In genomic region chr7:43764807-43765491, GRCh38 we compare ENCODE assay signal across 10 cellular contexts. TPM values are rescaled to one million over a fixed set of nuclear protein-coding genes. Genes with fewer than 3 reads are reported as not detected.
A peak's percentile ranks its signal among the peaks of the same experiment; 100 is the strongest.
DNase-seq lines count a peak whose midpoint lies in the region; ATAC-seq, FAIRE-seq and TF ChIP-seq lines count a peak whose summit lies in the region.
"Had no signal": no experiment of that assay in that cellular context is flagged by ENCODE, and none has a peak within 500 bp of the region (broad histone marks: within the 10 kb centered on the region; RNA-seq: fewer than 3 reads in every experiment).

No MANE protein-coding gene starts in this region.

- no peak overlapping the region for H3K27ac Mint-ChIP-seq in activated T-helper 17 cell treated with anti-CD3 and anti-CD28 coated beads, Interleukin-2, amount 50 U/mL, for 72 hours

- peak; percentile 28 for DNase-seq in NK-92 treated with Interleukin-12 subunit alpha and Interleukin-12 subunit beta, amount 100 ng/mL, for 24 hours (lab: John Stamatoyannopoulos, UW)
- no peak for DNase-seq in NK-92 (lab: John Stamatoyannopoulos, UW; ENCODE audit: unreplicated experiment)
- no peak for DNase-seq in kidney
- no peak for DNase-seq in thoracic aorta (ENCODE audit: low spot score)
- DNase-seq in COR-L47 (lab: John Stamatoyannopoulos, UW) = no peak
- no peak for DNase-seq in NCI-H1092 (lab: John Stamatoyannopoulos, UW)
- DNase-seq: 8988T, left colon had no signal

- H3K4me3 ChIP-seq in kidney (ENCODE audit: low read length in 2 of 2) (peak overlapping the region in 1 of 2 donors; percentile 7), thoracic aorta (peak overlapping the region; percentile 44)

- intact Hi-C loops in kidney (cut with DNase I) = no loop called here

- ATAC-seq in activated T-helper 17 cell treated with anti-CD3 and anti-CD28 coated beads, Interleukin-2, amount 50 U/mL, for 72 hours (replicated peaks) = no peak
- ATAC-seq in thoracic aorta (ENCODE audit: insufficient number of reproducible peaks, low FRiP score, low read depth) = no peak
- no peak for ATAC-seq in GM18909 (IDR thresholded peaks at IDR 0.05; ENCODE audit: poor library complexity, unreplicated experiment)
- ATAC-seq: left colon had no signal

- H3K4me1 ChIP-seq in kidney (ENCODE audit: control insufficient read depth in 1 of 2, insufficient read depth in 1 of 2, low read depth in 1 of 2, low read length in 2 of 2) = peaks cover 5 to 8% of the 10 kb centered on the region in 2 donors
- H3K4me1 ChIP-seq in thoracic aorta (ENCODE audit: control insufficient read depth in 1 of 2, low read depth in 2 of 2) = peaks cover 24 to 27% of the 10 kb centered on the region in 2 donors

- H3K9me3 Mint-ChIP-seq in activated T-helper 17 cell treated with anti-CD3 and anti-CD28 coated beads, Interleukin-2, amount 50 U/mL, for 72 hours = no peaks in the 10 kb centered on the region

- H3K9me3 ChIP-seq in kidney (ENCODE audit: control insufficient read depth in 1 of 2, low read length in 2 of 2) (no peaks in the 10 kb centered on the region), thoracic aorta (no peaks in the 10 kb centered on the region)

- peaks cover 14% of the 10 kb centered on the region for H3K4me1 Mint-ChIP-seq in activated T-helper 17 cell treated with anti-CD3 and anti-CD28 coated beads, Interleukin-2, amount 50 U/mL, for 72 hours

- FAIRE-seq in kidney (lab: Jason Lieb, UNC) = no peak

- peak overlapping the region; percentile 66 for H3K4me3 Mint-ChIP-seq in activated T-helper 17 cell treated with anti-CD3 and anti-CD28 coated beads, Interleukin-2, amount 50 U/mL, for 72 hours

- no peak for TF ChIP-seq CTCF in kidney (IDR thresholded peaks at IDR 0.05; ENCODE audit: borderline replicate concordance, extremely low read depth, insufficient read depth)
- TF ChIP-seq CTCF in thoracic aorta (IDR thresholded peaks at IDR 0.05) = no peak

- H3K36me3 Mint-ChIP-seq in activated T-helper 17 cell treated with anti-CD3 and anti-CD28 coated beads, Interleukin-2, amount 50 U/mL, for 72 hours (ENCODE audit: low read depth) = no peaks in the 10 kb centered on the region

- H3K36me3 ChIP-seq in kidney (ENCODE audit: control insufficient read depth in 1 of 2, insufficient read depth in 2 of 2, low read length in 2 of 2) (no peaks in the 10 kb centered on the region), thoracic aorta (no peaks in the 10 kb centered on the region)

- no peaks in the 10 kb centered on the region for H3K27me3 Mint-ChIP-seq in activated T-helper 17 cell treated with anti-CD3 and anti-CD28 coated beads, Interleukin-2, amount 50 U/mL, for 72 hours

- no peak overlapping the region for H3K9ac ChIP-seq in kidney (ENCODE audit: low read length in 2 of 2)

- H3K27me3 ChIP-seq in thoracic aorta (replicated peaks; ENCODE audit: insufficient read depth) = no peaks in the 10 kb centered on the region

- H3K27ac ChIP-seq in kidney (ENCODE audit: low read depth in 2 of 2, low read length in 2 of 2) (peak overlapping the region; percentile 33 to 41), thoracic aorta (no peak overlapping the region)

RNA-seq across cellular contexts. Expression of gene BLVRA, which starts 6.5 kb away (rescaled TPM):
- total RNA-seq in activated T-helper 17 cell treated with anti-CD3 and anti-CD28 coated beads, Interleukin-2, amount 50 U/mL, for 72 hours = 10 to 100 TPM; 17.8 to 21.8 TPM
- total RNA-seq in kidney (69.6 TPM), thoracic aorta (10 to 100 TPM; 35.3 to 46.4 TPM)
- polyA plus RNA-seq in kidney (ENCODE audit: insufficient read depth, low read depth, low replicate concordance) = 86.9 TPM

RNA-seq across cellular contexts. Expression of gene COA1, which starts 35.6 kb away (rescaled TPM):
- total RNA-seq in activated T-helper 17 cell treated with anti-CD3 and anti-CD28 coated beads, Interleukin-2, amount 50 U/mL, for 72 hours = 10 to 100 TPM; 36.1 to 46.2 TPM
- total RNA-seq in kidney (49.6 TPM), thoracic aorta (10 to 100 TPM; 39.9 to 77.4 TPM)
- polyA plus RNA-seq in kidney (ENCODE audit: insufficient read depth, low read depth, low replicate concordance) = 58.9 TPM

Comparison
In these comparisons a context has a peak if more than half of its experiments do, and no peak if none do; other contexts are left out.
1. H3K27ac ChIP-seq: peak in kidney (2 of 2); none in thoracic aorta (0 of 2).